ENCODE assay signal across 21 cellular contexts in genomic region chr2:152475982-152476381, GRCh38.
DNase-seq lines count a peak whose midpoint lies in the region; ATAC-seq, FAIRE-seq and TF ChIP-seq lines count a peak whose summit lies in the region.
"Had no signal": no experiment of that assay in that cellular context is flagged by ENCODE, and none has a peak within 500 bp of the region (broad histone marks: within the 10 kb centered on the region; RNA-seq: fewer than 3 reads in every experiment).

No MANE protein-coding gene starts in this region.

- TF ChIP-seq EP300 in A549 (IDR thresholded peaks at IDR 0.05) (peak in 1 of 2 experiments; percentile 33; a peak in 1 of 5 replicates), suprapubic skin (IDR thresholded peaks at IDR 0.05) (no peak)

- TF ChIP-seq RAD21 in A549 (conservative IDR thresholded peaks at IDR 0.05 in 1 of 2, IDR thresholded peaks at IDR 0.05 in 1 of 2): 0 out of 5 replicates have a peak, but pooled peaks of 1 of the 2 experiments have one; percentile 13

- peak overlapping the region; percentile 45 for H3K4me2 ChIP-seq in A549
- H3K4me2 ChIP-seq: BLaER1 had no signal

- H3K9me3 ChIP-seq in A549 (no peaks in the 10 kb centered on the region), suprapubic skin (no peaks in the 10 kb centered on the region)
- H3K9me3 ChIP-seq: BLaER1 had no signal

- TF ChIP-seq CTCF in A549 (IDR thresholded peaks at IDR 0.05) (no peak), suprapubic skin (IDR thresholded peaks at IDR 0.05) (no peak)

- H3K4me3 ChIP-seq in A549 (no peak overlapping the region), suprapubic skin (no peak overlapping the region)
- H3K4me3 ChIP-seq: BLaER1 had no signal

- H3K4me1 ChIP-seq in A549 (peaks cover 73% of the 10 kb centered on the region), suprapubic skin (peaks cover 17% of the 10 kb centered on the region)

- CTCF ChIA-PET in A549 (lab: Yijun Ruan, JAX): interaction anchor here (1.8 kb wide), 1 partner anchor 79 kb away, joined by 4 read pairs; no protein-coding TSS in a partner anchor

- H3K27me3 ChIP-seq in suprapubic skin: no peaks in the 10 kb centered on the region
- H3K27me3 ChIP-seq: BLaER1 had no signal

- no peaks in the 10 kb centered on the region for H3K36me3 ChIP-seq in suprapubic skin

- DNase-seq in A549 (ENCODE audit: low read depth in 1 of 2, low spot score in 1 of 2): peak in 1 of 2 experiments; percentile 53
- DNase-seq in H4 (ENCODE audit: low spot score): peak; percentile 32
- DNase-seq in fibroblast of peridontal ligament (ENCODE audit: extremely low read depth): peak; percentile 37
- no peak for DNase-seq in suprapubic skin (ENCODE audit: low spot score in 2 of 2)
- no peak for DNase-seq in amniotic stem cell (lab: John Stamatoyannopoulos, UW)
- DNase-seq: 8988T; CD8-positive, alpha-beta memory T cell; GOT3; KG1; NCI-H1417; NCI-H187; NCI-H2227 treated with DMSO at 0.1 percent for 48 hours; NCI-H510A treated with DMSO at 0.1 percent for 48 hours; NCI-H82; OCI-M1; RPMI8226; SHP77 treated with DMSO at 0.1 percent for 48 hours had no signal

- peak in 1 of 2 experiments; percentile 69; a peak in 3 of 6 replicates for ATAC-seq in A549
- ATAC-seq in SK-N-SH treated with all-trans-retinoic acid at 6 μM for 48 hours: peak; percentile 88
- ATAC-seq in GM18502 (IDR thresholded peaks at IDR 0.05; ENCODE audit: poor library complexity, unreplicated experiment): no peak
- ATAC-seq in GM21367 (IDR thresholded peaks at IDR 0.05; ENCODE audit: unreplicated experiment): no peak

- TF ChIP-seq POLR2A in A549 (IDR thresholded peaks at IDR 0.05; ENCODE audit: low read length) (no peak), suprapubic skin (IDR thresholded peaks at IDR 0.05) (no peak)

- POLR2A ChIA-PET in A549 (lab: Yijun Ruan, JAX): no interaction called here

- H3K27ac ChIP-seq in A549 (peak overlapping the region; percentile 26 to 44; a peak in 5 of 6 replicates), suprapubic skin (no peak overlapping the region)
- H3K27ac ChIP-seq: BLaER1 had no signal

- no peak for FAIRE-seq in A549 (lab: Jason Lieb, UNC)

TF ChIP-seq in A549, 52 proteins besides CTCF, POLR2A, EP300 and RAD21:
- TF ChIP-seq CEBPB (IDR thresholded peaks at IDR 0.05) (peak in 1 of 2 experiments; percentile 38; a peak in 1 of 4 replicates), FOSL2 (IDR thresholded peaks at IDR 0.05) (no peak), FOSL2 (CRISPR knock-in tag; IDR thresholded peaks at IDR 0.05) (0 out of 2 replicates have a peak, but pooled peaks have one; percentile 30), BCL3 (IDR thresholded peaks at IDR 0.05) (0 out of 3 replicates have a peak, but pooled peaks have one; percentile 32), JUNB (IDR thresholded peaks at IDR 0.05) (peak; percentile 27; the same call in 1 of the 2 replicates), JUN (IDR thresholded peaks at IDR 0.05) (no peak), RCOR1 (IDR thresholded peaks at IDR 0.05; ENCODE audit: low read depth, low read length) (no peak)

TF ChIP-seq in SK-N-SH treated with all-trans-retinoic acid at 6 μM for 48 hours, 23 proteins besides CTCF, POLR2A, EP300 and RAD21:
- TF ChIP-seq ISL1 (CRISPR knock-in tag; IDR thresholded peaks at IDR 0.05) (0 out of 2 replicates have a peak, but pooled peaks have one; percentile 36), BACH2 (CRISPR knock-in tag; IDR thresholded peaks at IDR 0.05; ENCODE audit: borderline replicate concordance) (no peak)

Comparison
In these comparisons a context has a peak if more than half of its experiments do, and no peak if none do; other contexts are left out.
1. DNase-seq: peak in H4 (single experiment) and fibroblast of peridontal ligament (single experiment); none in suprapubic skin (0 of 2) and amniotic stem cell (single experiment).